7 cellular contexts compared by ENCODE assay signal in genomic region chr12:24562761-24563392, GRCh38.
DNase-seq lines count a peak whose midpoint lies in the region; FAIRE-seq and TF ChIP-seq lines count a peak whose summit lies in the region.

No MANE protein-coding gene starts in this region.

- no peak for FAIRE-seq in astrocyte (lab: Jason Lieb, UNC)

- POLR2A ChIA-PET in PC-9 (lab: Charles Lee; ENCODE audit: unreplicated experiment): no interaction called here

- H3K36me3 ChIP-seq in Loucy (ENCODE audit: insufficient read depth, low read length) (no peaks in the 10 kb centered on the region), astrocyte (ENCODE audit: insufficient read depth, low read length) (no peaks in the 10 kb centered on the region), PC-9 (ENCODE audit: low read depth) (no peaks in the 10 kb centered on the region)

- no peaks in the 10 kb centered on the region for H3F3A ChIP-seq in Loucy (ENCODE audit: low read depth)
- H3F3A ChIP-seq in PC-9 (ENCODE audit: insufficient read depth, low read depth): no peaks in the 10 kb centered on the region

- H3K27ac ChIP-seq in astrocyte (ENCODE audit: low read depth, low read length) (no peak overlapping the region), PC-9 (no peak overlapping the region)

- no TSS peak for BruUV-seq in PC-9 (replicated peaks; lab: Mats Ljungman, UMichigan)

- peak overlapping the region; percentile 92 for H3K4me3 Mint-ChIP-seq in astrocyte (ENCODE audit: unreplicated experiment)

- H3K36me3 Mint-ChIP-seq in astrocyte (ENCODE audit: low read depth, unreplicated experiment): no peaks in the 10 kb centered on the region

- H3K4me3 ChIP-seq in GM08714 (ENCODE audit: low read length): peak overlapping the region; percentile 72
- H3K4me3 ChIP-seq in Loucy (ENCODE audit: low read length, poor library complexity, severe bottlenecking): peak overlapping the region; percentile 83
- H3K4me3 ChIP-seq in astrocyte (ENCODE audit: insufficient read depth, low read depth, low read length): peak overlapping the region; percentile 82
- H3K4me3 ChIP-seq in iPS-11a (ENCODE audit: low read depth, low read length): peak overlapping the region; percentile 51
- peak overlapping the region; percentile 74 for H3K4me3 ChIP-seq in retinal pigment epithelial cell (ENCODE audit: low read length)
- H3K4me3 ChIP-seq in PC-9: no peak overlapping the region

- H3K4me2 ChIP-seq in Loucy (ENCODE audit: low read depth, low read length, poor library complexity, severe bottlenecking) (peak overlapping the region; percentile 78), astrocyte (ENCODE audit: low read length) (peak overlapping the region; percentile 95), PC-9 (no peak overlapping the region)

- intact Hi-C loops in PC-9 (cut with micrococcal nuclease; ENCODE audit: unreplicated experiment): no loop called here

- H3K27me3 ChIP-seq in Loucy (ENCODE audit: insufficient read depth, low read length, poor library complexity, severe bottlenecking): no peaks in the 10 kb centered on the region
- no peaks in the 10 kb centered on the region for H3K27me3 ChIP-seq in astrocyte (ENCODE audit: insufficient read depth, low read length)
- peaks cover 34% of the 10 kb centered on the region for H3K27me3 ChIP-seq in PC-9 (ENCODE audit: insufficient read depth, low read depth)

- H3K79me2 ChIP-seq in Loucy (ENCODE audit: insufficient read depth, low read length) (peaks cover 37% of the 10 kb centered on the region), astrocyte (ENCODE audit: insufficient read depth, low read length) (no peaks in the 10 kb centered on the region), PC-9 (ENCODE audit: low read depth) (no peaks in the 10 kb centered on the region)

- H3K9me3 Mint-ChIP-seq in astrocyte (ENCODE audit: unreplicated experiment): no peaks in the 10 kb centered on the region

- CTCF ChIA-PET in PC-9 (lab: Charles Lee): no interaction called here

- peak overlapping the region; percentile 85 for H3K9ac ChIP-seq in Loucy (ENCODE audit: low read depth, low read length, poor library complexity, severe bottlenecking)
- peak overlapping the region; percentile 73 for H3K9ac ChIP-seq in astrocyte (ENCODE audit: low read length)

- H3K9me2 ChIP-seq in Loucy (replicated peaks; ENCODE audit: low read depth, low read length) (no peaks in the 10 kb centered on the region), PC-9 (ENCODE audit: insufficient read depth) (no peaks in the 10 kb centered on the region)

- H2AFZ ChIP-seq in Loucy (ENCODE audit: low read length) (peak overlapping the region; percentile 86), astrocyte (ENCODE audit: low read depth, low read length) (peak overlapping the region; percentile 87), PC-9 (no peak overlapping the region)

- H3K9me3 ChIP-seq in Loucy (ENCODE audit: insufficient read depth, low read depth, low read length): no peaks in the 10 kb centered on the region
- H3K9me3 ChIP-seq in astrocyte (ENCODE audit: insufficient read depth, low read depth, low read length): no peaks in the 10 kb centered on the region
- H3K9me3 ChIP-seq in PC-9 (ENCODE audit: insufficient read depth, low read depth): no peaks in the 10 kb centered on the region

- H4K20me1 ChIP-seq in Loucy (ENCODE audit: insufficient read depth, low read length, poor library complexity, severe bottlenecking) (no peaks in the 10 kb centered on the region), astrocyte (ENCODE audit: insufficient read depth, low read length) (no peaks in the 10 kb centered on the region), PC-9 (ENCODE audit: insufficient read depth) (no peaks in the 10 kb centered on the region)

- peaks cover 13% of the 10 kb centered on the region for H3K27me3 Mint-ChIP-seq in astrocyte (ENCODE audit: low read depth, unreplicated experiment)

- H3K4me1 ChIP-seq in Loucy (ENCODE audit: insufficient read depth, low read length, poor library complexity, severe bottlenecking) (peaks cover 30% of the 10 kb centered on the region), astrocyte (ENCODE audit: insufficient read depth, low read length) (peaks cover 10% of the 10 kb centered on the region), PC-9 (replicated peaks; ENCODE audit: insufficient read depth) (no peaks in the 10 kb centered on the region)

- TF ChIP-seq CTCF in Loucy (conservative IDR thresholded peaks at IDR 0.05; ENCODE audit: low read length) (no peak), astrocyte (IDR thresholded peaks at IDR 0.05; ENCODE audit: insufficient read depth, low read depth, low read length) (no peak), retinal pigment epithelial cell (conservative IDR thresholded peaks at IDR 0.05; ENCODE audit: low read depth, low read length) (no peak), PC-9 (conservative IDR thresholded peaks at IDR 0.05) (no peak)

- peak; percentile 45 for DNase-seq in astrocyte (ENCODE audit: low read depth)
- DNase-seq in retinal pigment epithelial cell (ENCODE audit: low read depth): no peak
- no peak for DNase-seq in PC-9
- no peak for DNase-seq in NCI-H1436 (lab: John Stamatoyannopoulos, UW)

- H3K4me1 Mint-ChIP-seq in astrocyte (ENCODE audit: low read depth, unreplicated experiment): peaks cover 1% of the 10 kb centered on the region

- H3K27ac Mint-ChIP-seq in astrocyte (ENCODE audit: unreplicated experiment): no peak overlapping the region
